Comparison of ENCODE assay signal across 9 cellular contexts in genomic region chr4:183348706-183349659, GRCh38. TPM values are rescaled to one million over a fixed set of nuclear protein-coding genes. Genes with fewer than 3 reads are reported as not detected.
DNase-seq lines count a peak whose midpoint lies in the region; ATAC-seq and TF ChIP-seq lines count a peak whose summit lies in the region.
"Had no signal": no experiment of that assay in that cellular context is flagged by ENCODE, and none has a peak within 500 bp of the region (broad histone marks: within the 10 kb centered on the region; RNA-seq: fewer than 3 reads in every experiment).

No MANE protein-coding gene starts in this region.

- H3K36me3 Mint-ChIP-seq in activated naive CD4-positive, alpha-beta T cell treated with anti-CD3 and anti-CD28 coated beads for 36 hours (ENCODE audit: low read depth): no peaks in the 10 kb centered on the region
- H3K36me3 Mint-ChIP-seq in stimulated activated naive B cell treated with anti-CD40 and anti-IgM and Interleukin-4, amounts not matched to agents 10 μg/mL and 1 μg/mL and 100 μg/mL, for 72 hours: no peaks in the 10 kb centered on the region

- no peaks in the 10 kb centered on the region for H3K9me3 Mint-ChIP-seq in activated naive CD4-positive, alpha-beta T cell treated with anti-CD3 and anti-CD28 coated beads for 36 hours
- no peaks in the 10 kb centered on the region for H3K9me3 Mint-ChIP-seq in stimulated activated naive B cell treated with anti-CD40 and anti-IgM and Interleukin-4, amounts not matched to agents 10 μg/mL and 1 μg/mL and 100 μg/mL, for 72 hours

- CTCF ChIA-PET in activated naive CD4-positive, alpha-beta T cell treated with anti-CD3 and anti-CD28 coated beads for 36 hours (lab: Charles Lee): no interaction called here

- peaks cover 28% of the 10 kb centered on the region for H3K27me3 Mint-ChIP-seq in activated naive CD4-positive, alpha-beta T cell treated with anti-CD3 and anti-CD28 coated beads for 36 hours (ENCODE audit: low read depth)
- H3K27me3 Mint-ChIP-seq in stimulated activated naive B cell treated with anti-CD40 and anti-IgM and Interleukin-4, amounts not matched to agents 10 μg/mL and 1 μg/mL and 100 μg/mL, for 72 hours: peaks cover 33 to 36% of the 10 kb centered on the region in 2 donors

- no peak for TF ChIP-seq CTCF in fibroblast of villous mesenchyme (IDR thresholded peaks at IDR 0.05; ENCODE audit: insufficient read depth, low read depth, low read length)

- H3K4me3 ChIP-seq in fibroblast of villous mesenchyme (ENCODE audit: low read depth, low read length): no peak overlapping the region
- H3K4me3 ChIP-seq: heart right ventricle had no signal

- peak; percentile 19 to 64 for ATAC-seq in stimulated activated naive B cell treated with anti-CD40 and anti-IgM and Interleukin-4, amounts not matched to agents 10 μg/mL and 1 μg/mL and 100 μg/mL, for 72 hours (replicated peaks)
- no peak for ATAC-seq in GM19452 (IDR thresholded peaks at IDR 0.05; ENCODE audit: unreplicated experiment)

- intact Hi-C loops in activated naive CD4-positive, alpha-beta T cell treated with anti-CD3 and anti-CD28 coated beads for 36 hours (cut with micrococcal nuclease): loop anchor here (1.0 to 2.0 kb wide), 2 partner anchors 14 to 50 kb away; no protein-coding TSS in a partner anchor

- H3K4me3 Mint-ChIP-seq in activated naive CD4-positive, alpha-beta T cell treated with anti-CD3 and anti-CD28 coated beads for 36 hours: no peak overlapping the region
- H3K4me3 Mint-ChIP-seq in stimulated activated naive B cell treated with anti-CD40 and anti-IgM and Interleukin-4, amounts not matched to agents 10 μg/mL and 1 μg/mL and 100 μg/mL, for 72 hours: no peak overlapping the region

- peaks cover 17% of the 10 kb centered on the region for H3K4me1 Mint-ChIP-seq in activated naive CD4-positive, alpha-beta T cell treated with anti-CD3 and anti-CD28 coated beads for 36 hours (ENCODE audit: low read depth)
- no peaks in the 10 kb centered on the region for H3K4me1 Mint-ChIP-seq in stimulated activated naive B cell treated with anti-CD40 and anti-IgM and Interleukin-4, amounts not matched to agents 10 μg/mL and 1 μg/mL and 100 μg/mL, for 72 hours

- DNase-seq in activated naive CD4-positive, alpha-beta T cell treated with anti-CD3 and anti-CD28 coated beads for 36 hours: peak; percentile 73
- no peak for DNase-seq in activated naive CD4-positive, alpha-beta T cell (lab: John Stamatoyannopoulos, UW)
- DNase-seq in UCSD-AML1 (lab: John Stamatoyannopoulos, UW; ENCODE audit: unreplicated experiment) (peak; percentile 36), fibroblast of villous mesenchyme (ENCODE audit: low read depth) (peak; percentile 68), NK-92 (lab: John Stamatoyannopoulos, UW; ENCODE audit: unreplicated experiment) (no peak)
- DNase-seq in stimulated activated naive B cell treated with anti-CD40 and anti-IgM and Interleukin-4, amounts not matched to agents 10 μg/mL and 1 μg/mL and 100 μg/mL, for 72 hours: no peak
- DNase-seq in effector CD8-positive, alpha-beta T cell (lab: John Stamatoyannopoulos, UW): no peak
- DNase-seq: heart right ventricle had no signal

- H3K27ac Mint-ChIP-seq in activated naive CD4-positive, alpha-beta T cell treated with anti-CD3 and anti-CD28 coated beads for 36 hours: no peak overlapping the region
- H3K27ac Mint-ChIP-seq in stimulated activated naive B cell treated with anti-CD40 and anti-IgM and Interleukin-4, amounts not matched to agents 10 μg/mL and 1 μg/mL and 100 μg/mL, for 72 hours: no peak overlapping the region

RNA-seq across cellular contexts. Expression of gene CLDN24, which starts 26.8 kb away (rescaled TPM):
- total RNA-seq in activated naive CD4-positive, alpha-beta T cell treated with anti-CD3 and anti-CD28 coated beads for 36 hours: not detected
- total RNA-seq in fibroblast of villous mesenchyme: not detected in 2 replicates
- total RNA-seq: heart right ventricle had no signal

RNA-seq across cellular contexts. Expression of gene CLDN22, which starts 28.9 kb away (rescaled TPM):
- total RNA-seq in activated naive CD4-positive, alpha-beta T cell treated with anti-CD3 and anti-CD28 coated beads for 36 hours: not detected
- under 0.01 TPM in 1 of 2 replicates, not detected in the other for total RNA-seq in fibroblast of villous mesenchyme
- total RNA-seq: heart right ventricle had no signal

Comparison
In these comparisons a context has a peak if more than half of its experiments do, and no peak if none do; other contexts are left out.
1. DNase-seq: peak in activated naive CD4-positive, alpha-beta T cell treated with anti-CD3 and anti-CD28 coated beads for 36 hours (single experiment), UCSD-AML1 (single experiment) and fibroblast of villous mesenchyme (single experiment); none in activated naive CD4-positive, alpha-beta T cell (0 of 4), stimulated activated naive B cell treated with anti-CD40 and anti-IgM and Interleukin-4, amounts not matched to agents 10 μg/mL and 1 μg/mL and 100 μg/mL, for 72 hours (single experiment), NK-92 (single experiment) and effector CD8-positive, alpha-beta T cell (single experiment).